14 cellular contexts compared by ENCODE assay signal in genomic region chr10:21077681-21078080, GRCh38.
A peak's percentile ranks its signal among the peaks of the same experiment; 100 is the strongest.
DNase-seq lines count a peak whose midpoint lies in the region; ATAC-seq and TF ChIP-seq lines count a peak whose summit lies in the region.
"Had no signal": no experiment of that assay in that cellular context is flagged by ENCODE, and none has a peak within 500 bp of the region (broad histone marks: within the 10 kb centered on the region; RNA-seq: fewer than 3 reads in every experiment).

No MANE protein-coding gene starts in this region.

- H3K27me3 ChIP-seq in Panc1 (ENCODE audit: control insufficient read depth, insufficient read depth, low read length) (no peaks in the 10 kb centered on the region), left ventricle myocardium inferior (ENCODE audit: low read depth) (no peaks in the 10 kb centered on the region), mesendoderm (ENCODE audit: insufficient read depth, low read length, poor library complexity) (no peaks in the 10 kb centered on the region)

- no peaks in the 10 kb centered on the region for H3K79me1 ChIP-seq in mesendoderm (ENCODE audit: low read length)

- H3K18ac ChIP-seq in mesendoderm (ENCODE audit: low read length) = no peak overlapping the region

- H2BK120ac ChIP-seq in mesendoderm (ENCODE audit: low read depth, low read length) = no peak overlapping the region

- H3K27ac ChIP-seq in Panc1 (ENCODE audit: low read length) = peak overlapping the region; percentile 48; the same call in 1 of the 2 replicates
- peak overlapping the region; percentile 72 for H3K27ac ChIP-seq in left ventricle myocardium inferior (replicated peaks)
- H3K27ac ChIP-seq in mesendoderm (ENCODE audit: low read depth, low read length) = no peak overlapping the region
- H3K27ac ChIP-seq: C4-2B, HL-60 had no signal

- POLR2A ChIA-PET in Panc1 (lab: Charles Lee) = no interaction called here

- H3K9ac ChIP-seq in mesendoderm (ENCODE audit: low read length) = no peak overlapping the region

- H2BK5ac ChIP-seq in mesendoderm (ENCODE audit: low read length) = no peak overlapping the region

- H3K4me2 ChIP-seq in mesendoderm (ENCODE audit: low read length) = no peak overlapping the region

- H2AK5ac ChIP-seq in mesendoderm (ENCODE audit: low read length) = no peak overlapping the region

- H3K9me3 ChIP-seq in Panc1 (ENCODE audit: control insufficient read depth, insufficient read depth, low read depth, low read length) (no peaks in the 10 kb centered on the region), left ventricle myocardium inferior (replicated peaks) (no peaks in the 10 kb centered on the region)
- H3K9me3 ChIP-seq: BE2C had no signal

- no peaks in the 10 kb centered on the region for H3K79me2 ChIP-seq in mesendoderm (ENCODE audit: control insufficient read depth, insufficient read depth, low read length)

- no peak overlapping the region for H3K56ac ChIP-seq in mesendoderm (ENCODE audit: low read length)

- intact Hi-C loops in Panc1 (cut with micrococcal nuclease; ENCODE audit: unreplicated experiment) = loop anchor here (5.0 kb wide), 2 partner anchors 95 to 195 kb away; no protein-coding TSS in a partner anchor
- intact Hi-C loops in Right ventricle myocardium superior (cut with DNase I) = loop anchor here (2.0 kb wide), 1 partner anchor 191 kb away; no protein-coding TSS in a partner anchor
- intact Hi-C loops in left ventricle myocardium inferior (cut with micrococcal nuclease) = loop anchor here (5.0 kb wide), 1 partner anchor 190 kb away; no protein-coding TSS in a partner anchor

- H3K36me3 ChIP-seq in Panc1 (ENCODE audit: control insufficient read depth, insufficient read depth, low read length) (no peaks in the 10 kb centered on the region), left ventricle myocardium inferior (no peaks in the 10 kb centered on the region), mesendoderm (ENCODE audit: control insufficient read depth, insufficient read depth, low read length) (no peaks in the 10 kb centered on the region)
- H3K36me3 ChIP-seq: BE2C had no signal

- H3K4me1 ChIP-seq in Panc1 (ENCODE audit: control insufficient read depth, insufficient read depth, low read length) = peaks cover 16% of the 10 kb centered on the region
- H3K4me1 ChIP-seq in left ventricle myocardium inferior = peaks cover 11% of the 10 kb centered on the region
- no peaks in the 10 kb centered on the region for H3K4me1 ChIP-seq in mesendoderm (ENCODE audit: control insufficient read depth, low read depth, low read length)
- H3K4me1 ChIP-seq: BE2C had no signal

- TF ChIP-seq CTCF in Panc1 (IDR thresholded peaks at IDR 0.05) (no peak), left ventricle myocardium inferior (IDR thresholded peaks at IDR 0.05; ENCODE audit: borderline replicate concordance) (no peak)

- H4K5ac ChIP-seq in mesendoderm (ENCODE audit: low read length) = no peak overlapping the region

- peak overlapping the region; percentile 70 for H3K4ac ChIP-seq in mesendoderm (ENCODE audit: low read depth, low read length)

- H3K4me3 ChIP-seq in Panc1 (ENCODE audit: low read depth in 2 of 2, low read length in 2 of 2) (no peak overlapping the region), left ventricle myocardium inferior (peak overlapping the region; percentile 26), mesendoderm (ENCODE audit: low read length) (no peak overlapping the region)

- no peak for DNase-seq in Panc1 (ENCODE audit: low read depth, low spot score)
- no peak for DNase-seq in Right ventricle myocardium superior
- no peak for DNase-seq in left ventricle myocardium inferior
- no peak for DNase-seq in mesendoderm
- DNase-seq in dedifferentiated amniotic fluid mesenchymal stem cell (ENCODE audit: extremely low spot score) = no peak
- no peak for DNase-seq in NCI-H524 treated with DMSO at 0.1 percent for 48 hours (lab: John Stamatoyannopoulos, UW)
- DNase-seq in hepatic stellate cell (ENCODE audit: low spot score) = no peak
- no peak for DNase-seq in activated T-cell treated with anti-CD3 and anti-CD28 coated beads, Interleukin-2, amount 50 U/mL, for 1 hour
- DNase-seq: BE2C; CD4-positive, alpha-beta memory T cell; DMS79; HCEC 1CT had no signal

- H4K8ac ChIP-seq in mesendoderm (ENCODE audit: low read depth, low read length) = no peak overlapping the region

- CTCF ChIA-PET in Panc1 (lab: Charles Lee) = no interaction called here

- no peak overlapping the region for H2BK15ac ChIP-seq in mesendoderm (replicated peaks; ENCODE audit: low read depth)

- ATAC-seq in Panc1 (no peak), Right ventricle myocardium superior (ENCODE audit: poor library complexity) (peak; percentile 88)

- BruUV-seq in Panc1 (replicated peaks; lab: Mats Ljungman, UMichigan) = no TSS peak

- in situ Hi-C loops in Panc1 (cut with HindIII; ENCODE audit: low pct_unique_long_range_greater_than_20kb, low sequenced_read_pairs) = no loop called here

- no peak overlapping the region for H3K23ac ChIP-seq in mesendoderm (ENCODE audit: low read length)

- WGBS in mesendoderm (ENCODE audit: extremely low coverage, insufficient coverage, low lambda C conversion rate) = no CpG with 5 or more reads among the region's 5 CpGs
